1 cellular context compared by ENCODE assay signal in the genomic region with DNA sequence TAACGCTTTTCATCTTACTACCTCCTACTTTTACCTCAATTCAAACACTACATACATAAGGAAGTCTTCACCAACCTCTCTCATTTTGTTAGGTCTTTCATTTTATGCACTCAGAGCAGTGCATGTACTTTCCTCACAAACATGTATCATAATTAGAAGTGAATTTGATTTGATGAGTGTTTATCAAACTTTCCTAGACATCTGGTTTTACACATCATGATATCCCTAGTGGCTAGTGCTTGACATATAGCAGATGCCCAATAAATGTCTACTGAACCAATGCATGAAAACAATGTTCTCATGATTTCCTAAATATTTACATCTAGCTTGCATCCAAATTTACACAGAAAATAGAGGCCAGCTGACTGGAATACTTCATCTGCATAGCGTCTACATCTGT.
TF ChIP-seq lines count a peak whose summit lies in the region.

No MANE protein-coding gene starts in this region.

TF ChIP-seq in SK-N-SH, 30 proteins besides CTCF, POLR2A, EP300 and RAD21 (continued from another document):
- no peak for TF ChIP-seq FOSL2 (IDR thresholded peaks at IDR 0.05; ENCODE audit: borderline replicate concordance, low read depth)
- no peak for TF ChIP-seq RXRA (IDR thresholded peaks at IDR 0.05; ENCODE audit: borderline replicate concordance, low read depth)
- peak; percentile 97 for TF ChIP-seq RCOR1 (IDR thresholded peaks at IDR 0.05; ENCODE audit: low read length)
- no peak for TF ChIP-seq JUND (IDR thresholded peaks at IDR 0.05)
- no peak for TF ChIP-seq USF2 (IDR thresholded peaks at IDR 0.05; ENCODE audit: borderline replicate concordance, low read depth, low read length)
- TF ChIP-seq ZBTB33 (IDR thresholded peaks at IDR 0.05; ENCODE audit: borderline replicate concordance, low read depth), result no peak
- TF ChIP-seq MEF2A (IDR thresholded peaks at IDR 0.05; ENCODE audit: borderline replicate concordance, low read depth), result no peak
- no peak for TF ChIP-seq ELF1 (IDR thresholded peaks at IDR 0.05)
- no peak for TF ChIP-seq MAX (IDR thresholded peaks at IDR 0.05; ENCODE audit: low read depth)
